ENCODE assay signal across 8 cellular contexts in genomic region chr18:11994346-11994707, GRCh38. TPM values are rescaled to one million over a fixed set of nuclear protein-coding genes. Genes with fewer than 3 reads are reported as not detected.
DNase-seq lines count a peak whose midpoint lies in the region; ATAC-seq and TF ChIP-seq lines count a peak whose summit lies in the region.

No MANE protein-coding gene starts in this region.

- peaks cover 61% of the 10 kb centered on the region for H3K4me1 Mint-ChIP-seq in WTC11

- H3K27me3 Mint-ChIP-seq in WTC11 (ENCODE audit: low read depth) = no peaks in the 10 kb centered on the region

- peak overlapping the region in 8 of 12 donors; percentile 7 to 72 (median 52) for H3K27ac ChIP-seq in heart left ventricle
- peak overlapping the region in 2 of 4 donors; percentile 51 to 70 for H3K27ac ChIP-seq in sigmoid colon

- TF ChIP-seq CTCF in WTC11 (IDR thresholded peaks at IDR 0.05) = no peak
- no peak for TF ChIP-seq CTCF in heart left ventricle (IDR thresholded peaks at IDR 0.05)
- no peak for TF ChIP-seq CTCF in sigmoid colon (IDR thresholded peaks at IDR 0.05)

- ATAC-seq in WTC11 (no peak), heart left ventricle (peak; percentile 21 to 64 (median 36)), HG03097 (IDR thresholded peaks at IDR 0.05; ENCODE audit: low FRiP score, unreplicated experiment) (no peak), GM19324 (IDR thresholded peaks at IDR 0.05; ENCODE audit: low FRiP score, unreplicated experiment) (no peak)

- POLR2A ChIA-PET in WTC11 (lab: Charles Lee) = interaction anchor here (1.1 to 2.7 kb wide), 3 partner anchors 13 to 258 kb away, joined by 3 to 29 read pairs (median 15); partner anchors contain the start of gene IMPA2

- DNase-seq in EL = peak; percentile 55
- DNase-seq in WTC11 (ENCODE audit: low spot score) = no peak
- DNase-seq in heart left ventricle = peak in 2 of 5 donors; percentile 63 to 66
- DNase-seq in sigmoid colon = peak; percentile 74
- DNase-seq in NCI-H1048 (lab: John Stamatoyannopoulos, UW) = no peak
- DNase-seq in NCI-H2171 (lab: John Stamatoyannopoulos, UW) = no peak

- H3K27ac Mint-ChIP-seq in WTC11 = peak overlapping the region; percentile 70

- H3K36me3 Mint-ChIP-seq in WTC11 = peaks cover 8% of the 10 kb centered on the region

- CTCF ChIA-PET in WTC11 (lab: Charles Lee) = interaction anchor here (1.0 to 12.7 kb wide), 23 partner anchors 8 to 441 kb away, joined by 3 to 195 read pairs (median 8); partner anchors contain the start of gene IMPA2

- no peaks in the 10 kb centered on the region for H3K9me3 Mint-ChIP-seq in WTC11

- TF ChIP-seq EP300 in sigmoid colon (IDR thresholded peaks at IDR 0.05) = no peak

- intact Hi-C loops in heart left ventricle (cut with DNase I) (loop anchor here in 6 of 10 donors (1.0 to 10.0 kb wide), 5 partner anchors 56 to 262 kb away; no protein-coding TSS in a partner anchor), sigmoid colon (cut with DNase I) (loop anchor here (2.0 kb wide), 1 partner anchor 44 kb away; no protein-coding TSS in a partner anchor)

- H3K9me3 ChIP-seq in heart left ventricle (no peaks in the 10 kb centered on the region), sigmoid colon (no peaks in the 10 kb centered on the region)

- peak overlapping the region; percentile 26; the same call in 1 of the 2 replicates for H3K4me3 Mint-ChIP-seq in WTC11

- H3K4me3 ChIP-seq in heart left ventricle (no peak overlapping the region), sigmoid colon (no peak overlapping the region)

- H3K36me3 ChIP-seq in heart left ventricle (peaks cover 0 to 4% (median 2%) of the 10 kb centered on the region in 9 donors), sigmoid colon (peaks cover 0 to 4% (median under 1%) of the 10 kb centered on the region in 4 donors)

- H3K4me1 ChIP-seq in heart left ventricle (peaks cover 0 to 45% (median 22%) of the 10 kb centered on the region in 12 donors), sigmoid colon (peaks cover 0 to 23% (median 16%) of the 10 kb centered on the region in 4 donors)

- H3K27me3 ChIP-seq in heart left ventricle (no peaks in the 10 kb centered on the region), sigmoid colon (no peaks in the 10 kb centered on the region)

- 46 to 63% (median 54%) methylated on average over 4 of the region's 4 CpGs for whole genome bisulfite sequencing in heart left ventricle, 4 donors
- WGBS in sigmoid colon, 2 donors = 12 to 55% methylated on average over 4 of the region's 4 CpGs

- TF ChIP-seq POLR2A in heart left ventricle (IDR thresholded peaks at IDR 0.05) (no peak), sigmoid colon (IDR thresholded peaks at IDR 0.05) (no peak)

TF ChIP-seq in WTC11, 78 proteins besides CTCF, POLR2A, EP300 and RAD21:
- TF ChIP-seq GTF2I (CRISPR knock-in tag; conservative IDR thresholded peaks at IDR 0.05) (no peak), GABPB1 (CRISPR knock-in tag; IDR thresholded peaks at IDR 0.05) (0 out of 2 replicates have a peak, but pooled peaks have one; percentile 47)
TF ChIP-seq in WTC11: peak in this region for 1.

RNA-seq across cellular contexts. Expression of gene IMPA2, which starts 13.0 kb away (rescaled TPM):
- total RNA-seq in WTC11 (2021) (98.8 to 113 TPM (median 108 TPM) in 3 replicates), heart left ventricle (10 to 100 TPM; 18.1 to 73.0 (median 44.3) TPM), sigmoid colon (10 to 100 TPM; 21.3 to 66.5 (median 29.1) TPM)
- polyA plus RNA-seq in heart left ventricle (10 to 100 TPM; 19.9 to 34.9 TPM), sigmoid colon (100 to 1,000 TPM in 1 of 3 donors, 10 to 100 TPM in 2; 88.1 to 138 (median 99.6) TPM)

Comparison
In these comparisons a context has a peak if more than half of its experiments do, and no peak if none do; other contexts are left out.
1. DNase-seq: peak in EL (single experiment) and sigmoid colon (single experiment); none in WTC11 (single experiment), NCI-H1048 (single experiment) and NCI-H2171 (single experiment).
2. ATAC-seq: peak in heart left ventricle (4 of 4); none in WTC11 (single experiment), HG03097 (single experiment) and GM19324 (single experiment).